16 cellular contexts compared by ENCODE assay signal in genomic region chrX:110734894-110735541, GRCh38.
DNase-seq lines count a peak whose midpoint lies in the region; ATAC-seq and TF ChIP-seq lines count a peak whose summit lies in the region.
"Had no signal": no experiment of that assay in that cellular context is flagged by ENCODE, and none has a peak within 500 bp of the region (broad histone marks: within the 10 kb centered on the region; RNA-seq: fewer than 3 reads in every experiment).

No MANE protein-coding gene starts in this region.

- H3K9me3 ChIP-seq in NT2/D1 (ENCODE audit: insufficient read depth, low read length) (no peaks in the 10 kb centered on the region), mesodermal cell (ENCODE audit: control insufficient read depth, low read length) (no peaks in the 10 kb centered on the region)
- H3K9me3 ChIP-seq: Peyer's patch, prostate gland, stomach had no signal

- no peak overlapping the region for H3K9ac ChIP-seq in NT2/D1 (ENCODE audit: insufficient read length, low read depth)

- H3K36me3 ChIP-seq in NT2/D1 (ENCODE audit: insufficient read depth, insufficient read length, low read length) (no peaks in the 10 kb centered on the region), mesodermal cell (ENCODE audit: control insufficient read depth, insufficient read depth, low read length) (no peaks in the 10 kb centered on the region)
- H3K36me3 ChIP-seq: Peyer's patch, prostate gland, stomach had no signal

- H3K4me3 ChIP-seq in NT2/D1 (ENCODE audit: insufficient read length, low read depth) (no peak overlapping the region), epithelial cell of proximal tubule (ENCODE audit: low read depth, low read length) (no peak overlapping the region), mesodermal cell (ENCODE audit: extremely low read depth, insufficient read depth, low read length, poor library complexity, severe bottlenecking) (no peak overlapping the region)
- H3K4me3 ChIP-seq: Peyer's patch, prostate gland, stomach had no signal

- no peaks in the 10 kb centered on the region for H3K4me1 ChIP-seq in NT2/D1 (ENCODE audit: insufficient read depth, insufficient read length)
- H3K4me1 ChIP-seq in mesodermal cell (ENCODE audit: control insufficient read depth, insufficient read depth, low read length, poor library complexity, severe bottlenecking) = peaks cover 15% of the 10 kb centered on the region
- H3K4me1 ChIP-seq: Peyer's patch, prostate gland, stomach had no signal

- DNase-seq in COLO829 (ENCODE audit: low spot score) (peak; percentile 51), NT2/D1 (ENCODE audit: low read depth, low spot score) (peak; percentile 46), epithelial cell of proximal tubule (ENCODE audit: low read depth) (peak; percentile 87), ecto neural progenitor cell (ENCODE audit: low spot score) (no peak), COLO668 (lab: John Stamatoyannopoulos, UW; ENCODE audit: unreplicated experiment) (no peak)
- DNase-seq: activated naive CD8-positive, alpha-beta T cell treated with anti-CD3 and anti-CD28 coated beads for 36 hours; CD8-positive, alpha-beta T cell; hippocampal formation; NCI-H1048; NCI-H345; Peyer's patch; stomach had no signal

- no peaks in the 10 kb centered on the region for H3K27me3 ChIP-seq in NT2/D1 (ENCODE audit: insufficient read depth, insufficient read length)
- H3K27me3 ChIP-seq: Peyer's patch had no signal

- peak overlapping the region; percentile 23 for H3K27ac ChIP-seq in mesodermal cell (ENCODE audit: low read depth, low read length, severe bottlenecking)
- H3K27ac ChIP-seq: Peyer's patch, prostate gland, stomach had no signal

- ATAC-seq in HG03108 (IDR thresholded peaks at IDR 0.05; ENCODE audit: unreplicated experiment) (no peak), GM18498 (IDR thresholded peaks at IDR 0.05; ENCODE audit: unreplicated experiment) (no peak)
- ATAC-seq: CD8-positive, alpha-beta T cell had no signal

- no peak for TF ChIP-seq CTCF in epithelial cell of proximal tubule (conservative IDR thresholded peaks at IDR 0.05; ENCODE audit: low read depth, low read length)

- WGBS in mesodermal cell (ENCODE audit: insufficient coverage in 2 of 2), 2 experiments = 100% methylated on average over 1 of the region's 3 CpGs; no CpG with 5 or more reads in 1 of the 2 experiments

Comparison
In these comparisons a context has a peak if more than half of its experiments do, and no peak if none do; other contexts are left out.
1. DNase-seq: peak in COLO829 (single experiment), NT2/D1 (single experiment) and epithelial cell of proximal tubule (single experiment); none in ecto neural progenitor cell (single experiment) and COLO668 (single experiment).